8 cellular contexts compared by ENCODE assay signal in genomic region chr2:28751956-28752607, GRCh38. TPM values are rescaled to one million over a fixed set of nuclear protein-coding genes. Genes with fewer than 3 reads are reported as not detected.
A peak's percentile ranks its signal among the peaks of the same experiment; 100 is the strongest.
DNase-seq lines count a peak whose midpoint lies in the region; ATAC-seq and TF ChIP-seq lines count a peak whose summit lies in the region.

No MANE protein-coding gene starts in this region.

- WGBS in upper lobe of left lung, 2 donors: 0 to 1% methylated on average over 10 to 63 of the region's 75 CpGs

- DNase-seq in NCI-H1417 (lab: John Stamatoyannopoulos, UW) (peak; percentile 40 to 96 (median 84)), NCI-H1417 treated with DMSO at 0.1 percent for 48 hours (lab: John Stamatoyannopoulos, UW) (no peak), HPDE6-E6E7 (ENCODE audit: extremely low spot score) (peak; percentile 41), epithelial cell of prostate (ENCODE audit: low read depth, low spot score) (no peak), myocyte (ENCODE audit: low read depth) (peak; percentile 33), upper lobe of left lung (no peak)
- peak; percentile 83 for DNase-seq in activated CD4-positive, alpha-beta T cell treated with anti-CD3 and anti-CD28 coated beads, Interleukin-2, amount 10 ng/mL, durations not matched to agents 24 days and 14 days

- H3K27me3 Mint-ChIP-seq in activated CD4-positive, alpha-beta T cell treated with anti-CD3 and anti-CD28 coated beads, Interleukin-2, amount 10 ng/mL, durations not matched to agents 24 days and 14 days: no peaks in the 10 kb centered on the region

- no peak for TF ChIP-seq EP300 in upper lobe of left lung (IDR thresholded peaks at IDR 0.05)

- H3K4me1 ChIP-seq in upper lobe of left lung: peaks cover 38 to 51% (median 45%) of the 10 kb centered on the region in 4 donors

- H3K36me3 Mint-ChIP-seq in activated CD4-positive, alpha-beta T cell treated with anti-CD3 and anti-CD28 coated beads, Interleukin-2, amount 10 ng/mL, durations not matched to agents 24 days and 14 days (ENCODE audit: low read depth): peaks cover 18% of the 10 kb centered on the region

- H3K4me1 Mint-ChIP-seq in activated CD4-positive, alpha-beta T cell treated with anti-CD3 and anti-CD28 coated beads, Interleukin-2, amount 10 ng/mL, durations not matched to agents 24 days and 14 days: peaks cover 59% of the 10 kb centered on the region

- intact Hi-C loops in activated CD4-positive, alpha-beta T cell treated with anti-CD3 and anti-CD28 coated beads, Interleukin-2, amount 10 ng/mL, durations not matched to agents 24 days and 14 days (cut with micrococcal nuclease): loop anchor here (1.0 to 5.0 kb wide), 5 partner anchors 73 to 360 kb away; partner anchors contain the start of genes FOSL2 and WDR43

- H3K4me3 Mint-ChIP-seq in activated CD4-positive, alpha-beta T cell treated with anti-CD3 and anti-CD28 coated beads, Interleukin-2, amount 10 ng/mL, durations not matched to agents 24 days and 14 days: peak overlapping the region; percentile 98

- peak overlapping the region; percentile 65 to 90 (median 78) for H3K4me3 ChIP-seq in upper lobe of left lung

- TF ChIP-seq CTCF in upper lobe of left lung (IDR thresholded peaks at IDR 0.05): no peak

- H3K9me3 ChIP-seq in upper lobe of left lung: no peaks in the 10 kb centered on the region

- ATAC-seq in GM21423 (IDR thresholded peaks at IDR 0.05; ENCODE audit: unreplicated experiment) (peak; percentile 23), upper lobe of left lung (ENCODE audit: low FRiP score in 2 of 2) (peak; percentile 68 to 70)

- peak in 1 of 4 donors; percentile 53 for TF ChIP-seq POLR2A in upper lobe of left lung (IDR thresholded peaks at IDR 0.05)

- no peaks in the 10 kb centered on the region for H3K36me3 ChIP-seq in upper lobe of left lung

- peak overlapping the region; percentile 98 for H3K27ac Mint-ChIP-seq in activated CD4-positive, alpha-beta T cell treated with anti-CD3 and anti-CD28 coated beads, Interleukin-2, amount 10 ng/mL, durations not matched to agents 24 days and 14 days

- no peaks in the 10 kb centered on the region for H3K9me3 Mint-ChIP-seq in activated CD4-positive, alpha-beta T cell treated with anti-CD3 and anti-CD28 coated beads, Interleukin-2, amount 10 ng/mL, durations not matched to agents 24 days and 14 days

- H3K27me3 ChIP-seq in upper lobe of left lung: no peaks in the 10 kb centered on the region

- H3K27ac ChIP-seq in epithelial cell of prostate (peak overlapping the region; percentile 95), upper lobe of left lung (peak overlapping the region; percentile 97 to 100 (median 100))

RNA-seq across cellular contexts. Expression of gene PPP1CB, which starts 0.5 kb away (rescaled TPM):
- 246 and 251 TPM in 2 replicates for total RNA-seq in activated CD4-positive, alpha-beta T cell treated with anti-CD3 and anti-CD28 coated beads, Interleukin-2, amount 10 ng/mL, durations not matched to agents 24 days and 14 days
- total RNA-seq in myocyte: 212 and 270 TPM in 2 replicates
- polyA plus RNA-seq in myocyte (2012): 70.9 TPM
- 100 to 1,000 TPM in 5 of 6 donors, 10 to 100 TPM in 1; 83.0 to 255 (median 222) TPM for total RNA-seq in upper lobe of left lung

RNA-seq across cellular contexts. Expression of gene SPDYA, which starts 58.6 kb away (rescaled TPM):
- total RNA-seq in activated CD4-positive, alpha-beta T cell treated with anti-CD3 and anti-CD28 coated beads, Interleukin-2, amount 10 ng/mL, durations not matched to agents 24 days and 14 days: 1.9 TPM in 2 replicates
- total RNA-seq in myocyte: 1.3 TPM in 1 of 2 replicates, not detected in the other
- 0.58 TPM for polyA plus RNA-seq in myocyte (2012)
- 1 to 10 TPM; 1.0 to 2.3 (median 1.6) TPM for total RNA-seq in upper lobe of left lung

Comparison
In these comparisons a context has a peak if more than half of its experiments do, and no peak if none do; other contexts are left out.
1. DNase-seq: peak in NCI-H1417 (3 of 3), HPDE6-E6E7 (single experiment), activated CD4-positive, alpha-beta T cell treated with anti-CD3 and anti-CD28 coated beads, Interleukin-2, amount 10 ng/mL, durations not matched to agents 24 days and 14 days (single experiment) and myocyte (single experiment); none in NCI-H1417 treated with DMSO at 0.1 percent for 48 hours (single experiment), epithelial cell of prostate (single experiment) and upper lobe of left lung (0 of 2).